Comparison of ENCODE assay signal across 10 cellular contexts in genomic region chr13:47499358-47500150, GRCh38.
A peak's percentile ranks its signal among the peaks of the same experiment; 100 is the strongest.
DNase-seq lines count a peak whose midpoint lies in the region; ATAC-seq and TF ChIP-seq lines count a peak whose summit lies in the region.
"Had no signal": no experiment of that assay in that cellular context is flagged by ENCODE, and none has a peak within 500 bp of the region (broad histone marks: within the 10 kb centered on the region; RNA-seq: fewer than 3 reads in every experiment).

No MANE protein-coding gene starts in this region.

- TF ChIP-seq POLR2A in body of pancreas (IDR thresholded peaks at IDR 0.05), result no peak

- H3K36me3 Mint-ChIP-seq in activated naive CD4-positive, alpha-beta T cell treated with anti-CD3 and anti-CD28 coated beads for 36 hours (ENCODE audit: low read depth), result no peaks in the 10 kb centered on the region
- H3K36me3 Mint-ChIP-seq: activated naive CD4-positive, alpha-beta T cell treated with anti-CD3 and anti-CD28 coated beads, Interleukin-2, amount 10 ng/mL, durations not matched to agents 7 days and 5 days had no signal

- H3K27me3 ChIP-seq in PC-3 (ENCODE audit: low read length) (no peaks in the 10 kb centered on the region), body of pancreas (no peaks in the 10 kb centered on the region)

- 63 to 75% methylated on average over 7 of the region's 7 CpGs for WGBS in body of pancreas, 2 donors

- H3K27ac ChIP-seq in PC-3 (ENCODE audit: low read length), result peak overlapping the region; percentile 84
- H3K27ac ChIP-seq in body of pancreas, result no peak overlapping the region

- intact Hi-C loops in PC-3 (cut with micrococcal nuclease), result no loop called here
- intact Hi-C loops in activated naive CD4-positive, alpha-beta T cell treated with anti-CD3 and anti-CD28 coated beads for 36 hours (cut with micrococcal nuclease), result no loop called here
- intact Hi-C loops in body of pancreas (cut with DNase I), result no loop called here

- POLR2A ChIA-PET in PC-3 (lab: Charles Lee; ENCODE audit: unreplicated experiment), result interaction anchor here (0.6 kb wide), 2 partner anchors 525 to 602 kb away, joined by 3 to 5 read pairs; partner anchors contain the start of gene HTR2A

- H3K9me3 ChIP-seq in PC-3 (ENCODE audit: low read length) (no peaks in the 10 kb centered on the region), body of pancreas (no peaks in the 10 kb centered on the region)

- H3K4me1 ChIP-seq in PC-3 (ENCODE audit: insufficient read depth, low read length), result peaks cover 16% of the 10 kb centered on the region
- no peaks in the 10 kb centered on the region for H3K4me1 ChIP-seq in body of pancreas

- H3K4me2 ChIP-seq in PC-3 (ENCODE audit: low read length), result peak overlapping the region; percentile 72

- H3K27me3 Mint-ChIP-seq in activated naive CD4-positive, alpha-beta T cell treated with anti-CD3 and anti-CD28 coated beads for 36 hours (ENCODE audit: low read depth), result peaks cover 4% of the 10 kb centered on the region
- H3K27me3 Mint-ChIP-seq: activated naive CD4-positive, alpha-beta T cell treated with anti-CD3 and anti-CD28 coated beads, Interleukin-2, amount 10 ng/mL, durations not matched to agents 7 days and 5 days had no signal

- no peaks in the 10 kb centered on the region for H3K9me2 ChIP-seq in PC-3 (replicated peaks; ENCODE audit: low read length)

- DNase-seq in EL (peak; percentile 82), PC-3 (peak; percentile 83), epithelial cell of esophagus (ENCODE audit: low read depth) (peak; percentile 78), renal cortical epithelial cell (ENCODE audit: low read depth) (peak; percentile 80), body of pancreas (no peak)
- DNase-seq in activated naive CD4-positive, alpha-beta T cell treated with anti-CD3 and anti-CD28 coated beads for 36 hours, result no peak
- DNase-seq: activated naive CD4-positive, alpha-beta T cell treated with anti-CD3 and anti-CD28 coated beads, Interleukin-2, amount 10 ng/mL, durations not matched to agents 7 days and 5 days; hippocampal formation had no signal

- TF ChIP-seq CTCF in PC-3 (conservative IDR thresholded peaks at IDR 0.05; ENCODE audit: low read depth, low read length) (no peak), epithelial cell of esophagus (IDR thresholded peaks at IDR 0.05; ENCODE audit: insufficient read depth, low read depth, low read length, missing control alignments) (no peak), body of pancreas (IDR thresholded peaks at IDR 0.05) (no peak)

- CTCF ChIA-PET in PC-3 (lab: Charles Lee), result interaction anchor here (0.6 kb wide), 1 partner anchor 152 kb away, joined by 3 read pairs; no protein-coding TSS in a partner anchor
- CTCF ChIA-PET in activated naive CD4-positive, alpha-beta T cell treated with anti-CD3 and anti-CD28 coated beads for 36 hours (lab: Charles Lee), result no interaction called here

- H3K79me2 ChIP-seq in PC-3 (ENCODE audit: low read length), result no peaks in the 10 kb centered on the region

- no peaks in the 10 kb centered on the region for H4K20me1 ChIP-seq in PC-3 (ENCODE audit: low read length)

- BruUV-seq in PC-3 (replicated peaks; lab: Mats Ljungman, UMichigan), result no TSS peak

- peaks cover 1% of the 10 kb centered on the region for H3K9me3 Mint-ChIP-seq in activated naive CD4-positive, alpha-beta T cell treated with anti-CD3 and anti-CD28 coated beads for 36 hours
- H3K9me3 Mint-ChIP-seq: activated naive CD4-positive, alpha-beta T cell treated with anti-CD3 and anti-CD28 coated beads, Interleukin-2, amount 10 ng/mL, durations not matched to agents 7 days and 5 days had no signal

- ATAC-seq in PC-3 (peak; percentile 95), HG02642 (IDR thresholded peaks at IDR 0.05; ENCODE audit: poor library complexity, unreplicated experiment) (no peak), body of pancreas (no peak), HG03571 (IDR thresholded peaks at IDR 0.05; ENCODE audit: unreplicated experiment) (no peak)

- peak overlapping the region; percentile 50; the same call in 1 of the 2 replicates for H2AFZ ChIP-seq in PC-3 (ENCODE audit: low read length)

- H3K36me3 ChIP-seq in PC-3 (ENCODE audit: low read depth, low read length) (no peaks in the 10 kb centered on the region), body of pancreas (replicated peaks in 1 of 2; ENCODE audit: insufficient read depth in 1 of 2, low read depth in 2 of 2) (no peaks in the 10 kb centered on the region)

- H3K27ac Mint-ChIP-seq in activated naive CD4-positive, alpha-beta T cell treated with anti-CD3 and anti-CD28 coated beads for 36 hours, result no peak overlapping the region
- H3K27ac Mint-ChIP-seq: activated naive CD4-positive, alpha-beta T cell treated with anti-CD3 and anti-CD28 coated beads, Interleukin-2, amount 10 ng/mL, durations not matched to agents 7 days and 5 days had no signal

- no peak overlapping the region for H3K4me3 Mint-ChIP-seq in activated naive CD4-positive, alpha-beta T cell treated with anti-CD3 and anti-CD28 coated beads for 36 hours
- H3K4me3 Mint-ChIP-seq: activated naive CD4-positive, alpha-beta T cell treated with anti-CD3 and anti-CD28 coated beads, Interleukin-2, amount 10 ng/mL, durations not matched to agents 7 days and 5 days had no signal

- H3F3A ChIP-seq in PC-3 (ENCODE audit: low read length, unreplicated experiment), result no peaks in the 10 kb centered on the region

- H3K9ac ChIP-seq in PC-3 (ENCODE audit: low read length), result peak overlapping the region; percentile 52

- peaks cover 3% of the 10 kb centered on the region for H3K4me1 Mint-ChIP-seq in activated naive CD4-positive, alpha-beta T cell treated with anti-CD3 and anti-CD28 coated beads for 36 hours (ENCODE audit: low read depth)
- H3K4me1 Mint-ChIP-seq: activated naive CD4-positive, alpha-beta T cell treated with anti-CD3 and anti-CD28 coated beads, Interleukin-2, amount 10 ng/mL, durations not matched to agents 7 days and 5 days had no signal

- H3K4me3 ChIP-seq in PC-3 (ENCODE audit: low read length) (no peak overlapping the region), epithelial cell of esophagus (ENCODE audit: low read length) (no peak overlapping the region), body of pancreas (no peak overlapping the region)

Comparison
In these comparisons a context has a peak if more than half of its experiments do, and no peak if none do; other contexts are left out.
1. DNase-seq: peak in EL (single experiment), PC-3 (single experiment), epithelial cell of esophagus (single experiment) and renal cortical epithelial cell (single experiment); none in activated naive CD4-positive, alpha-beta T cell treated with anti-CD3 and anti-CD28 coated beads for 36 hours (single experiment) and body of pancreas (0 of 4).